ENCODE assay signal across 8 cellular contexts in genomic region chr16:89422905-89423630, GRCh38.
DNase-seq lines count a peak whose midpoint lies in the region; ATAC-seq and TF ChIP-seq lines count a peak whose summit lies in the region.

No MANE protein-coding gene starts in this region.

- no peaks in the 10 kb centered on the region for H3K27me3 Mint-ChIP-seq in brain

- no peaks in the 10 kb centered on the region for H3K9me3 Mint-ChIP-seq in brain

- DNase-seq in osteoblast (ENCODE audit: insufficient read length, low spot score, missing footprints) (peak; percentile 89), NCI-H524 (lab: John Stamatoyannopoulos, UW) (no peak), DMS79 treated with DMSO at 0.1 percent for 48 hours (lab: John Stamatoyannopoulos, UW) (no peak), OCI-M2 (lab: John Stamatoyannopoulos, UW; ENCODE audit: unreplicated experiment) (no peak)

- no peaks in the 10 kb centered on the region for H3K9me2 ChIP-seq in SU-DHL-6 (replicated peaks; ENCODE audit: insufficient read depth, low read length)

- H3K27ac Mint-ChIP-seq in brain: peak overlapping the region in 4 of 5 experiments; percentile 10 to 62 (median 21)

- H3F3A ChIP-seq in SU-DHL-6 (ENCODE audit: insufficient read depth): 0 out of 2 replicates have a peak, but pooled peaks cover 5% of the 10 kb centered on the region

- peak overlapping the region; percentile 18 for H3K9ac ChIP-seq in SU-DHL-6 (ENCODE audit: low read length)

- H3K27me3 ChIP-seq in SU-DHL-6 (ENCODE audit: low read length) (no peaks in the 10 kb centered on the region), osteoblast (ENCODE audit: insufficient read depth, low read length) (no peaks in the 10 kb centered on the region)

- H3K4me2 ChIP-seq in SU-DHL-6 (ENCODE audit: low read depth, low read length, poor library complexity, severe bottlenecking): peak overlapping the region; percentile 42
- peak overlapping the region; percentile 77 for H3K4me2 ChIP-seq in osteoblast (ENCODE audit: insufficient read depth, low read length)

- no peak overlapping the region for H2AFZ ChIP-seq in SU-DHL-6 (ENCODE audit: low read depth, low read length, severe bottlenecking)
- H2AFZ ChIP-seq in osteoblast (ENCODE audit: low read length): no peak overlapping the region

- peaks cover 97% of the 10 kb centered on the region for H3K79me2 ChIP-seq in SU-DHL-6 (ENCODE audit: insufficient read depth, low read length)
- peaks cover 98% of the 10 kb centered on the region for H3K79me2 ChIP-seq in osteoblast (ENCODE audit: insufficient read depth, low read length)

- H3K27ac ChIP-seq in SU-DHL-6 (ENCODE audit: low read depth, low read length): peak overlapping the region; percentile 35
- peak overlapping the region; percentile 98 for H3K27ac ChIP-seq in osteoblast (ENCODE audit: low read depth, low read length)

- H3K4me1 Mint-ChIP-seq in brain: peaks cover 72% of the 10 kb centered on the region

- H3K4me3 ChIP-seq in SU-DHL-6 (ENCODE audit: insufficient read depth, low read length, poor library complexity, severe bottlenecking): no peak overlapping the region
- H3K4me3 ChIP-seq in osteoblast (ENCODE audit: insufficient read depth, low read length): peak overlapping the region; percentile 30

- H3K4me1 ChIP-seq in osteoblast (ENCODE audit: insufficient read depth, low read length): peaks cover 40% of the 10 kb centered on the region

- H4K20me1 ChIP-seq in SU-DHL-6 (ENCODE audit: low read depth, low read length) (peaks cover 49% of the 10 kb centered on the region), osteoblast (ENCODE audit: insufficient read depth, low read length) (peaks cover 86% of the 10 kb centered on the region)

- peaks cover 46% of the 10 kb centered on the region for H3K36me3 Mint-ChIP-seq in brain

- TF ChIP-seq CTCF in SU-DHL-6 (IDR thresholded peaks at IDR 0.05; ENCODE audit: insufficient read depth, low read length, poor library complexity, severe bottlenecking): no peak
- no peak for TF ChIP-seq CTCF in brain (conservative IDR thresholded peaks at IDR 0.05)
- no peak for TF ChIP-seq CTCF in osteoblast (IDR thresholded peaks at IDR 0.05; ENCODE audit: extremely low read depth, low read depth, low read length)

- H3K4me3 Mint-ChIP-seq in brain: no peak overlapping the region

- H3K9me3 ChIP-seq in SU-DHL-6 (ENCODE audit: insufficient read depth, low read length) (no peaks in the 10 kb centered on the region), osteoblast (ENCODE audit: low read depth, low read length) (no peaks in the 10 kb centered on the region)

- ATAC-seq in GM18511 (IDR thresholded peaks at IDR 0.05; ENCODE audit: unreplicated experiment) (peak; percentile 77), HG02798 (IDR thresholded peaks at IDR 0.05; ENCODE audit: poor library complexity, unreplicated experiment) (peak; percentile 72)

- H3K36me3 ChIP-seq in SU-DHL-6 (ENCODE audit: low read length) (no peaks in the 10 kb centered on the region), osteoblast (ENCODE audit: insufficient read depth, low read length) (peaks cover 14% of the 10 kb centered on the region)
